In the genomic region with DNA sequence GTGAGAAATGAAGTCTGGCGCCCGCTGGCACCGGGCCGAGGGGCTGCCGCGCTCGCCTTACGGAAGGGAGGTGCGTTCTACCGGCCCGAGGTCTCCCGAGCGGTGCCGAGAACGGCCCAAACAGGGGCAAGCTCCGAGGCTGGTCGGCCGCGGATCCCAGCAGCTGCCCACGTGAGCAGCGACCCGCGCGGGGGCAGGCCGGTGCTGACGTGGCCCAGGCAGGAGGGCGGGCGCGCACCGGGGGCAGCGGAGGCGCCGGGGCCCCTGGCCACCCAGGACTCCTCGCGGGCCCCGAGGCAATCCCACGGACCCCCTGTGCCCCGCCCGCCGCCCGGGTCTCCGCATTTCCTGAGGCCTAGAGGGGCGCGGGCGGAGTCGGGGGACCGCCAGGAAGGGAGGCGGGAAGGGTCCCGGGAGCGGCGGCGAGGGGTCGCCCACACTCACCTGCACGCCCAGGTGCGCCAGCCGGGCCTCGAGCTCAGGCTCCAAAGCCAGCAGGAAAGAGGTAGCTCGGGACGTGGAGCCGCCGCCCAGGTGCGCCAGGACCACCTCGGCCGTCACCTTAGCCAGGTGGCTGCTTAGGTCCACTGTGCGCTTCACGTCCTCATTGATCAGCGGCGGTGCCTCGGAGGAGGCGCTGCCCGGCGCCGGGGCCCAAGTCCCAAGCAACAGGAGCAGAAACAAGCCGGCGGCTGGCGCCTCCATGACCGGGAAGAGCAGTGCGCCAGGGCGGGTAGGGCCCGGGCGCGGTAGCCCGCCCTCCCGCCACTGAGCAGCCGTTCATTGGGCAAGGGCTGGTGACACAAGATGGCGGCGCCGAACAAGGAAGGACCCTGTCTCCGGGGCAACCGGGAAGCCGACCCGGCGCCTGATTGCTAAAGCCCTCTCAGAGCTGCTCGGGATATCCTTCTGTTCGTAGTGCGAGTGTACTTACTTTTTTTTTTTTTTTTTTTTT, we compare ENCODE assay signal across 1 cellular context.
TF ChIP-seq lines count a peak whose summit lies in the region.

Gene RPN1, minus strand, starts transcription at position 723 of the 955 bp plus-strand sequence. Its CDS starts 18 bp downstream, at position 705.

TF ChIP-seq in GM12878, 131 proteins besides CTCF, POLR2A, EP300 and RAD21 (continued from another document and continues in another):
- TF ChIP-seq MXI1 (IDR thresholded peaks at IDR 0.05; ENCODE audit: low read depth, low read length) (peak; percentile 93), SIX5 (IDR thresholded peaks at IDR 0.05; ENCODE audit: low read depth, low read length, severe bottlenecking) (peak; percentile 57), CREB1 (IDR thresholded peaks at IDR 0.05; ENCODE audit: low read depth) (peak; percentile 98), ATF3 (IDR thresholded peaks at IDR 0.05; ENCODE audit: borderline replicate concordance, extremely low read depth, low read depth, low read length) (peak; percentile 52; the same call in 1 of the 2 replicates), CHD4 (IDR thresholded peaks at IDR 0.05) (no peak), NR2F1 (conservative IDR thresholded peaks at IDR 0.05) (peak; percentile 42; the same call in 1 of the 2 replicates), IRF4 (IDR thresholded peaks at IDR 0.05; ENCODE audit: low read depth, low read length) (no peak), ZBTB40 (IDR thresholded peaks at IDR 0.05; ENCODE audit: borderline replicate concordance) (no peak; the same call in 1 of the 2 replicates), NR2C1 (IDR thresholded peaks at IDR 0.05) (no peak), SMAD5 (IDR thresholded peaks at IDR 0.05; ENCODE audit: low read depth) (peak; percentile 65; the same call in 1 of the 2 replicates), GABPA (IDR thresholded peaks at IDR 0.05; ENCODE audit: low read depth) (no peak), STAT1 (conservative IDR thresholded peaks at IDR 0.05) (no peak), FOXK2 (IDR thresholded peaks at IDR 0.05) (no peak), SREBF2 (IDR thresholded peaks at IDR 0.05; ENCODE audit: low read length) (no peak), E4F1 (IDR thresholded peaks at IDR 0.05; ENCODE audit: borderline replicate concordance, partially characterized antibody) (no peak), JUNB (IDR thresholded peaks at IDR 0.05) (no peak), MEF2A (IDR thresholded peaks at IDR 0.05; ENCODE audit: insufficient read depth, low read depth, low read length) (no peak), ZBTB4 (CRISPR knock-in tag; IDR thresholded peaks at IDR 0.05) (no peak), TCF7 (IDR thresholded peaks at IDR 0.05; ENCODE audit: borderline replicate concordance) (no peak), DPF2 (IDR thresholded peaks at IDR 0.05) (peak; percentile 68; the same call in 1 of the 2 replicates), CEBPB (IDR thresholded peaks at IDR 0.05; ENCODE audit: borderline replicate concordance in 1 of 2, low read depth in 2 of 2, low read length in 2 of 2) (no peak), STAT3 (IDR thresholded peaks at IDR 0.05; ENCODE audit: low read depth, low read length) (no peak), ZBTB33 (IDR thresholded peaks at IDR 0.05) (no peak), MEF2B (IDR thresholded peaks at IDR 0.05; ENCODE audit: partially characterized antibody, poor library complexity, severe bottlenecking) (peak; percentile 7), JUND (IDR thresholded peaks at IDR 0.05; ENCODE audit: low read depth, low read length) (no peak), RUNX3 (IDR thresholded peaks at IDR 0.05; ENCODE audit: low read length) (no peak), SIN3A (IDR thresholded peaks at IDR 0.05; ENCODE audit: low read depth, low read length) (0 out of 2 replicates have a peak, but pooled peaks have one; percentile 24), CHD1 (IDR thresholded peaks at IDR 0.05; ENCODE audit: low read depth, low read length) (no peak), NFYA (IDR thresholded peaks at IDR 0.05; ENCODE audit: borderline replicate concordance, low read depth, low read length) (no peak), GATAD2B (conservative IDR thresholded peaks at IDR 0.05; ENCODE audit: low read depth) (peak; percentile 92), NFXL1 (IDR thresholded peaks at IDR 0.05; ENCODE audit: borderline replicate concordance) (no peak), ASH2L (IDR thresholded peaks at IDR 0.05; ENCODE audit: borderline replicate concordance, low read depth) (no peak; the same call in 1 of the 2 replicates), TCF3 (IDR thresholded peaks at IDR 0.05; ENCODE audit: borderline replicate concordance, insufficient read depth, low read depth, low read length) (peak; percentile 36; the same call in 1 of the 2 replicates), ZNF384 (IDR thresholded peaks at IDR 0.05; ENCODE audit: borderline replicate concordance, low read depth, low read length) (peak; percentile 67; the same call in 1 of the 2 replicates), POLR2AphosphoS2 (IDR thresholded peaks at IDR 0.05; ENCODE audit: low read depth, low read length) (0 out of 2 replicates have a peak, but pooled peaks have one; percentile 73), BHLHE40 (IDR thresholded peaks at IDR 0.05; ENCODE audit: borderline replicate concordance in 1 of 2, low read depth in 2 of 2, low read length in 1 of 2) (peak; percentile 67 to 88; a peak in 3 of 4 replicates), MYC (IDR thresholded peaks at IDR 0.05; ENCODE audit: insufficient read depth, insufficient read length, insufficient replicate concordance, low read length, severe bottlenecking) (no peak), ZSCAN29 (IDR thresholded peaks at IDR 0.05) (no peak), CBFB (IDR thresholded peaks at IDR 0.05; ENCODE audit: low read depth) (peak; percentile 33; the same call in 1 of the 2 replicates)
- TF ChIP-seq, protein P1, sequence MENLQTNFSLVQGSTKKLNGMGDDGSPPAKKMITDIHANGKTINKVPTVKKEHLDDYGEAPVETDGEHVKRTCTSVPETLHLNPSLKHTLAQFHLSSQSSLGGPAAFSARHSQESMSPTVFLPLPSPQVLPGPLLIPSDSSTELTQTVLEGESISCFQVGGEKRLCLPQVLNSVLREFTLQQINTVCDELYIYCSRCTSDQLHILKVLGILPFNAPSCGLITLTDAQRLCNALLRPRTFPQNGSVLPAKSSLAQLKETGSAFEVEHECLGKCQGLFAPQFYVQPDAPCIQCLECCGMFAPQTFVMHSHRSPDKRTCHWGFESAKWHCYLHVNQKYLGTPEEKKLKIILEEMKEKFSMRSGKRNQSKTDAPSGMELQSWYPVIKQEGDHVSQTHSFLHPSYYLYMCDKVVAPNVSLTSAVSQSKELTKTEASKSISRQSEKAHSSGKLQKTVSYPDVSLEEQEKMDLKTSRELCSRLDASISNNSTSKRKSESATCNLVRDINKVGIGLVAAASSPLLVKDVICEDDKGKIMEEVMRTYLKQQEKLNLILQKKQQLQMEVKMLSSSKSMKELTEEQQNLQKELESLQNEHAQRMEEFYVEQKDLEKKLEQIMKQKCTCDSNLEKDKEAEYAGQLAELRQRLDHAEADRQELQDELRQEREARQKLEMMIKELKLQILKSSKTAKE (IDR thresholded peaks at IDR 0.05; ENCODE audit: low read depth, poor library complexity, severe bottlenecking): no peak
- TF ChIP-seq, protein P2, sequence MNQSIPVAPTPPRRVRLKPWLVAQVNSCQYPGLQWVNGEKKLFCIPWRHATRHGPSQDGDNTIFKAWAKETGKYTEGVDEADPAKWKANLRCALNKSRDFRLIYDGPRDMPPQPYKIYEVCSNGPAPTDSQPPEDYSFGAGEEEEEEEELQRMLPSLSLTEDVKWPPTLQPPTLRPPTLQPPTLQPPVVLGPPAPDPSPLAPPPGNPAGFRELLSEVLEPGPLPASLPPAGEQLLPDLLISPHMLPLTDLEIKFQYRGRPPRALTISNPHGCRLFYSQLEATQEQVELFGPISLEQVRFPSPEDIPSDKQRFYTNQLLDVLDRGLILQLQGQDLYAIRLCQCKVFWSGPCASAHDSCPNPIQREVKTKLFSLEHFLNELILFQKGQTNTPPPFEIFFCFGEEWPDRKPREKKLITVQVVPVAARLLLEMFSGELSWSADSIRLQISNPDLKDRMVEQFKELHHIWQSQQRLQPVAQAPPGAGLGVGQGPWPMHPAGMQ (IDR thresholded peaks at IDR 0.05; ENCODE audit: borderline replicate concordance): peak; percentile 88
- TF ChIP-seq, protein P3, sequence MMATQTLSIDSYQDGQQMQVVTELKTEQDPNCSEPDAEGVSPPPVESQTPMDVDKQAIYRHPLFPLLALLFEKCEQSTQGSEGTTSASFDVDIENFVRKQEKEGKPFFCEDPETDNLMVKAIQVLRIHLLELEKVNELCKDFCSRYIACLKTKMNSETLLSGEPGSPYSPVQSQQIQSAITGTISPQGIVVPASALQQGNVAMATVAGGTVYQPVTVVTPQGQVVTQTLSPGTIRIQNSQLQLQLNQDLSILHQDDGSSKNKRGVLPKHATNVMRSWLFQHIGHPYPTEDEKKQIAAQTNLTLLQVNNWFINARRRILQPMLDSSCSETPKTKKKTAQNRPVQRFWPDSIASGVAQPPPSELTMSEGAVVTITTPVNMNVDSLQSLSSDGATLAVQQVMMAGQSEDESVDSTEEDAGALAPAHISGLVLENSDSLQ (IDR thresholded peaks at IDR 0.05): peak; percentile 9; the same call in 1 of the 2 replicates
